In the genomic region with DNA sequence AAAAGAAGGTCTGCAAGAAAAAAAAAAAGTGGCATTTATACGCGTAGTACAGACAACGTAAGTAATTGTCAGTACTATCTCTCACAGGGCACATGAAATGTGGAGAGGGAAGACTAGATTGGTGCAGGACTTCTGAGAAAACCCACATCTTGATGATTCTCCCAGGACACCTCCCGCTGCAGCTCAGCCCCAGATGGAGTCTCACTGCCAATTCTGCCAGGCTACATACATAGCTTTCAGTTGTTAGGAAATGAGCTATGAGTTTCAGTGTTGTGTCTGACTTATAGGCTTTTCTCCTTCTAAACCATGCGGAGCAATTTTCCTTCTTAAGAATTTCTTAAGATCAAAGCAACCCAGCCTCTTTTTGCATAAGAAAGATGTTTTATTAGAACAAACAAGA, we compare ENCODE assay signal across 26 cellular contexts. TPM values are rescaled to one million over a fixed set of nuclear protein-coding genes. Genes with fewer than 3 reads are reported as not detected.
DNase-seq lines count a peak whose midpoint lies in the region; ATAC-seq and TF ChIP-seq lines count a peak whose summit lies in the region.
"Had no signal": no experiment of that assay in that cellular context is flagged by ENCODE, and none has a peak within 500 bp of the region (broad histone marks: within the 10 kb centered on the region; RNA-seq: fewer than 3 reads in every experiment).

No MANE protein-coding gene starts in this region.

- H3K36me3 ChIP-seq in neural progenitor cell: no peaks in the 10 kb centered on the region
- H3K36me3 ChIP-seq: MG63, SJCRH30 had no signal

- TF ChIP-seq CTCF in dorsolateral prefrontal cortex (IDR thresholded peaks at IDR 0.05 in 54 of 56, conservative IDR thresholded peaks at IDR 0.05 in 2 of 56; ENCODE audit: low read depth in 1 of 56, partially characterized antibody in 56 of 56): no peak
- TF ChIP-seq CTCF in neural progenitor cell (IDR thresholded peaks at IDR 0.05): no peak

- no peaks in the 10 kb centered on the region for H3K9me3 ChIP-seq in neural progenitor cell (ENCODE audit: low read depth)
- H3K9me3 ChIP-seq: MG63, SJCRH30 had no signal

- H4K20me1 ChIP-seq in neural progenitor cell (ENCODE audit: low read depth): no peaks in the 10 kb centered on the region

- no peak for DNase-seq in activated naive CD8-positive, alpha-beta T cell treated with anti-CD3 and anti-CD28 coated beads for 36 hours
- DNase-seq in dorsolateral prefrontal cortex (peak in 6 of 10 donors; percentile 27 to 57 (median 46)), neural progenitor cell (ENCODE audit: low spot score) (no peak), NOMO-1 treated with DMSO at 0.1 percent for 48 hours (lab: John Stamatoyannopoulos, UW; ENCODE audit: unreplicated experiment) (no peak)
- DNase-seq in naive thymus-derived CD8-positive, alpha-beta T cell: peak in 2 of 10 donors; percentile 1 to 4
- DNase-seq: AML-193, DMS79, H7, MG63, NCI-H2029, NCI-H2227 treated with DMSO at 0.1 percent for 48 hours, NCI-H524, NCI-H774 had no signal

- H3K9me3 Mint-ChIP-seq in activated naive CD8-positive, alpha-beta T cell (ENCODE audit: low read depth): no peaks in the 10 kb centered on the region
- peaks cover 1% of the 10 kb centered on the region for H3K9me3 Mint-ChIP-seq in activated naive CD8-positive, alpha-beta T cell treated with anti-CD3 and anti-CD28 coated beads for 36 hours
- H3K9me3 Mint-ChIP-seq in naive thymus-derived CD8-positive, alpha-beta T cell: peaks cover 0 to 4% (median 0%) of the 10 kb centered on the region in 9 donors
- peaks cover 2% of the 10 kb centered on the region for H3K9me3 Mint-ChIP-seq in neural progenitor cell

- ATAC-seq in naive thymus-derived CD8-positive, alpha-beta T cell: no peak
- ATAC-seq in HG02970 (IDR thresholded peaks at IDR 0.05; ENCODE audit: low FRiP score, unreplicated experiment) (no peak), GM19328 (IDR thresholded peaks at IDR 0.05; ENCODE audit: unreplicated experiment) (no peak)
- ATAC-seq: HepG2, K562 had no signal

- H3K4me1 Mint-ChIP-seq in activated naive CD8-positive, alpha-beta T cell (ENCODE audit: low read depth): peaks cover 21% of the 10 kb centered on the region
- peaks cover 18% of the 10 kb centered on the region for H3K4me1 Mint-ChIP-seq in activated naive CD8-positive, alpha-beta T cell treated with anti-CD3 and anti-CD28 coated beads for 36 hours
- H3K4me1 Mint-ChIP-seq in naive thymus-derived CD8-positive, alpha-beta T cell: peaks cover 9 to 29% (median 23%) of the 10 kb centered on the region in 4 donors
- H3K4me1 Mint-ChIP-seq in neural progenitor cell: no peaks in the 10 kb centered on the region

- H3K27ac ChIP-seq in dorsolateral prefrontal cortex (no peak overlapping the region), neural progenitor cell (no peak overlapping the region)
- H3K27ac ChIP-seq: HL-60, SJCRH30 had no signal

- peaks cover 11% of the 10 kb centered on the region for H3K27me3 Mint-ChIP-seq in activated naive CD8-positive, alpha-beta T cell
- peaks cover 17% of the 10 kb centered on the region for H3K27me3 Mint-ChIP-seq in activated naive CD8-positive, alpha-beta T cell treated with anti-CD3 and anti-CD28 coated beads for 36 hours
- H3K27me3 Mint-ChIP-seq in naive thymus-derived CD8-positive, alpha-beta T cell: peaks cover 0 to 13% (median 7%) of the 10 kb centered on the region in 5 donors
- H3K27me3 Mint-ChIP-seq in neural progenitor cell (ENCODE audit: insufficient read depth, low read depth): no peaks in the 10 kb centered on the region

- no peaks in the 10 kb centered on the region for H3F3A ChIP-seq in neural progenitor cell (ENCODE audit: low read depth)

- H3K9ac ChIP-seq in neural progenitor cell: no peak overlapping the region

- peak overlapping the region; percentile 21 for H3K4me3 Mint-ChIP-seq in activated naive CD8-positive, alpha-beta T cell
- no peak overlapping the region for H3K4me3 Mint-ChIP-seq in activated naive CD8-positive, alpha-beta T cell treated with anti-CD3 and anti-CD28 coated beads for 36 hours
- H3K4me3 Mint-ChIP-seq in naive thymus-derived CD8-positive, alpha-beta T cell: peak overlapping the region in 9 of 10 donors; percentile 26 to 80 (median 50)
- no peak overlapping the region for H3K4me3 Mint-ChIP-seq in neural progenitor cell
- H3K4me3 Mint-ChIP-seq: CD14-positive monocyte had no signal

- no peak overlapping the region for H3K4me2 ChIP-seq in neural progenitor cell

- H2AFZ ChIP-seq in neural progenitor cell (replicated peaks): no peak overlapping the region

- H3K27me3 ChIP-seq in dorsolateral prefrontal cortex: no peaks in the 10 kb centered on the region
- no peaks in the 10 kb centered on the region for H3K27me3 ChIP-seq in neural progenitor cell
- H3K27me3 ChIP-seq: MG63, SJCRH30 had no signal

- POLR2A ChIA-PET in naive thymus-derived CD8-positive, alpha-beta T cell (lab: Charles Lee): no interaction called here

- no peaks in the 10 kb centered on the region for H3K4me1 ChIP-seq in neural progenitor cell
- H3K4me1 ChIP-seq: SJCRH30 had no signal

- H3K27ac Mint-ChIP-seq in activated naive CD8-positive, alpha-beta T cell: no peak overlapping the region
- no peak overlapping the region for H3K27ac Mint-ChIP-seq in activated naive CD8-positive, alpha-beta T cell treated with anti-CD3 and anti-CD28 coated beads for 36 hours
- peak overlapping the region in 8 of 10 donors; percentile 10 to 88 (median 38) for H3K27ac Mint-ChIP-seq in naive thymus-derived CD8-positive, alpha-beta T cell
- H3K27ac Mint-ChIP-seq in neural progenitor cell: no peak overlapping the region

- H3K36me3 Mint-ChIP-seq in activated naive CD8-positive, alpha-beta T cell: no peaks in the 10 kb centered on the region
- no peaks in the 10 kb centered on the region for H3K36me3 Mint-ChIP-seq in activated naive CD8-positive, alpha-beta T cell treated with anti-CD3 and anti-CD28 coated beads for 36 hours
- no peaks in the 10 kb centered on the region for H3K36me3 Mint-ChIP-seq in naive thymus-derived CD8-positive, alpha-beta T cell
- H3K36me3 Mint-ChIP-seq in neural progenitor cell: no peaks in the 10 kb centered on the region
- H3K36me3 Mint-ChIP-seq: CD14-positive monocyte had no signal

- H3K79me2 ChIP-seq in neural progenitor cell (ENCODE audit: low read depth): no peaks in the 10 kb centered on the region

- H3K4me3 ChIP-seq in dorsolateral prefrontal cortex (no peak overlapping the region), neural progenitor cell (no peak overlapping the region)
- H3K4me3 ChIP-seq: K562, MG63, SJCRH30 had no signal

- intact Hi-C loops in dorsolateral prefrontal cortex (cut with DNase I): no loop called here

RNA-seq across cellular contexts. Expression of gene OR5A2, which starts 9.6 kb away (rescaled TPM):
- not detected for total RNA-seq in activated naive CD8-positive, alpha-beta T cell treated with anti-CD3 and anti-CD28 coated beads for 36 hours
- not detected for total RNA-seq in dorsolateral prefrontal cortex
- not detected for total RNA-seq in naive thymus-derived CD8-positive, alpha-beta T cell
- not detected for polyA plus RNA-seq in naive thymus-derived CD8-positive, alpha-beta T cell
- total RNA-seq in neural progenitor cell (ENCODE audit: low replicate concordance): not detected in 2 replicates
- total RNA-seq: A172, H7, HepG2, HT-29, K562, LHCN-M2, OCI-LY7, SJCRH30 had no signal
- polyA plus RNA-seq: AG04450, CD14-positive monocyte, HepG2, K562 had no signal

RNA-seq across cellular contexts. Expression of gene OR5A1, which starts 19.7 kb away (rescaled TPM):
- total RNA-seq in activated naive CD8-positive, alpha-beta T cell treated with anti-CD3 and anti-CD28 coated beads for 36 hours: not detected
- total RNA-seq in dorsolateral prefrontal cortex (not detected), neural progenitor cell (ENCODE audit: low replicate concordance) (0.02 and 0.06 TPM in 2 replicates)
- not detected for total RNA-seq in naive thymus-derived CD8-positive, alpha-beta T cell
- polyA plus RNA-seq in naive thymus-derived CD8-positive, alpha-beta T cell: not detected
- total RNA-seq: A172, H7, HepG2, HT-29, K562, LHCN-M2, OCI-LY7, SJCRH30 had no signal
- polyA plus RNA-seq: AG04450, CD14-positive monocyte, HepG2, K562 had no signal

RNA-seq across cellular contexts. Expression of gene OR4D6, which starts 40.1 kb away (rescaled TPM):
- not detected for total RNA-seq in activated naive CD8-positive, alpha-beta T cell treated with anti-CD3 and anti-CD28 coated beads for 36 hours
- not detected for total RNA-seq in dorsolateral prefrontal cortex
- not detected for total RNA-seq in naive thymus-derived CD8-positive, alpha-beta T cell
- polyA plus RNA-seq in naive thymus-derived CD8-positive, alpha-beta T cell: not detected
- not detected in 2 replicates for total RNA-seq in neural progenitor cell (ENCODE audit: low replicate concordance)
- total RNA-seq: A172, H7, HepG2, HT-29, K562, LHCN-M2, OCI-LY7, SJCRH30 had no signal
- polyA plus RNA-seq: AG04450, CD14-positive monocyte, HepG2, K562 had no signal

RNA-seq across cellular contexts. Expression of gene OR4D10, which starts 56.5 kb away (rescaled TPM):
- not detected for total RNA-seq in activated naive CD8-positive, alpha-beta T cell treated with anti-CD3 and anti-CD28 coated beads for 36 hours
- not detected for total RNA-seq in dorsolateral prefrontal cortex
- total RNA-seq in naive thymus-derived CD8-positive, alpha-beta T cell: not detected
- not detected for polyA plus RNA-seq in naive thymus-derived CD8-positive, alpha-beta T cell
- not detected in 2 replicates for total RNA-seq in neural progenitor cell (ENCODE audit: low replicate concordance)
- total RNA-seq: A172, H7, HepG2, HT-29, K562, LHCN-M2, OCI-LY7, SJCRH30 had no signal
- polyA plus RNA-seq: AG04450, CD14-positive monocyte, HepG2, K562 had no signal

RNA-seq across cellular contexts. Expression of gene OR5AN1, which starts 57.9 kb away (rescaled TPM):
- not detected for total RNA-seq in activated naive CD8-positive, alpha-beta T cell treated with anti-CD3 and anti-CD28 coated beads for 36 hours
- total RNA-seq in dorsolateral prefrontal cortex: not detected
- total RNA-seq in naive thymus-derived CD8-positive, alpha-beta T cell: not detected
- not detected for polyA plus RNA-seq in naive thymus-derived CD8-positive, alpha-beta T cell
- total RNA-seq in neural progenitor cell (ENCODE audit: low replicate concordance): not detected in 2 replicates
- total RNA-seq: A172, H7, HepG2, HT-29, K562, LHCN-M2, OCI-LY7, SJCRH30 had no signal
- polyA plus RNA-seq: AG04450, CD14-positive monocyte, HepG2, K562 had no signal

Comparison
In these comparisons a context has a peak if more than half of its experiments do, and no peak if none do; other contexts are left out.
1. H3K4me3 Mint-ChIP-seq: peak in activated naive CD8-positive, alpha-beta T cell (single experiment) and naive thymus-derived CD8-positive, alpha-beta T cell (9 of 10); none in activated naive CD8-positive, alpha-beta T cell treated with anti-CD3 and anti-CD28 coated beads for 36 hours (single experiment) and neural progenitor cell (single experiment).
2. H3K27ac Mint-ChIP-seq: peak in naive thymus-derived CD8-positive, alpha-beta T cell (8 of 10); none in activated naive CD8-positive, alpha-beta T cell (single experiment), activated naive CD8-positive, alpha-beta T cell treated with anti-CD3 and anti-CD28 coated beads for 36 hours (single experiment) and neural progenitor cell (single experiment).
3. DNase-seq: peak in dorsolateral prefrontal cortex (6 of 10); none in activated naive CD8-positive, alpha-beta T cell treated with anti-CD3 and anti-CD28 coated beads for 36 hours (single experiment), neural progenitor cell (single experiment) and NOMO-1 treated with DMSO at 0.1 percent for 48 hours (single experiment).